31 cellular contexts compared by ENCODE assay signal in genomic region chr9:125396799-125397198, GRCh38.
"Had no signal": no experiment of that assay in that cellular context is flagged by ENCODE, and none has a peak within 500 bp of the region (broad histone marks: within the 10 kb centered on the region; RNA-seq: fewer than 3 reads in every experiment).

No MANE protein-coding gene starts in this region.

- H3K9ac ChIP-seq: parathyroid adenoma had no signal

- H3K4me3 ChIP-seq: ovary, psoas muscle, skin epidermis, smooth muscle cell, spleen, suprapubic skin, testis, tibial artery, transverse colon, upper lobe of right lung, uterus had no signal

- H3K27ac Mint-ChIP-seq: naive thymus-derived CD8-positive, alpha-beta T cell; natural killer cell treated with Interleukin-12 subunit alpha and Interleukin-12 subunit beta and Interleukin-15 and Interleukin-18, amount 100 ng/mL, for 72 hours; nephron progenitor cell; progenitor cell of endocrine pancreas; stimulated activated memory B cell treated with anti-CD40 and anti-IgM and Interleukin-4, amounts not matched to agents 10 μg/mL and 1 μg/mL and 100 μg/mL, for 72 hours; stimulated activated naive CD8-positive, alpha-beta T cell treated with anti-CD3 and anti-CD28 coated beads, Interleukin-15, amount 100 ng/mL, for 72 hours; type B pancreatic cell had no signal

- H3K27ac ChIP-seq: ovary, parathyroid adenoma, psoas muscle, skin epidermis, spleen, suprapubic skin, testis, tibial artery, transverse colon, upper lobe of right lung, uterus had no signal

- H3K9me3 ChIP-seq: ovary, psoas muscle, spleen, suprapubic skin, testis, tibial artery, transverse colon, upper lobe of right lung, uterus had no signal

- H3K4me1 Mint-ChIP-seq: naive thymus-derived CD8-positive, alpha-beta T cell; nephron progenitor cell; neural crest cell; stimulated activated memory B cell treated with anti-CD40 and anti-IgM and Interleukin-4, amounts not matched to agents 10 μg/mL and 1 μg/mL and 100 μg/mL, for 72 hours had no signal

- H3K36me3 Mint-ChIP-seq: naive thymus-derived CD8-positive, alpha-beta T cell; natural killer cell treated with Interleukin-12 subunit alpha and Interleukin-12 subunit beta and Interleukin-15 and Interleukin-18, amount 100 ng/mL, for 72 hours; stimulated activated memory B cell treated with anti-CD40 and anti-IgM and Interleukin-4, amounts not matched to agents 10 μg/mL and 1 μg/mL and 100 μg/mL, for 72 hours; type B pancreatic cell had no signal

- ATAC-seq: naive thymus-derived CD8-positive, alpha-beta T cell; natural killer cell treated with Interleukin-12 subunit alpha and Interleukin-12 subunit beta and Interleukin-15 and Interleukin-18, amount 100 ng/mL, for 72 hours; psoas muscle; right cardiac atrium; sciatic nerve; stimulated activated memory B cell treated with anti-CD40 and anti-IgM and Interleukin-4, amounts not matched to agents 10 μg/mL and 1 μg/mL and 100 μg/mL, for 72 hours; stimulated activated naive CD8-positive, alpha-beta T cell treated with anti-CD3 and anti-CD28 coated beads, Interleukin-15, amount 100 ng/mL, for 72 hours; stimulated activated naive CD8-positive, alpha-beta T cell treated with anti-CD3 and anti-CD28 coated beads, Interleukin-15, Interleukin-2, amounts not matched to agents 100 U/mL and 50 U/mL, for 24 hours; upper lobe of right lung had no signal

- H3K9me3 Mint-ChIP-seq: naive thymus-derived CD8-positive, alpha-beta T cell; natural killer cell treated with Interleukin-12 subunit alpha and Interleukin-12 subunit beta and Interleukin-15 and Interleukin-18, amount 100 ng/mL, for 72 hours; neural crest cell; stimulated activated naive CD8-positive, alpha-beta T cell treated with anti-CD3 and anti-CD28 coated beads, Interleukin-15, amount 100 ng/mL, for 72 hours; type B pancreatic cell had no signal

- H3K79me2 ChIP-seq: parathyroid adenoma had no signal

- H3K36me3 ChIP-seq: ovary, spleen, suprapubic skin, tibial artery, transverse colon, upper lobe of right lung, uterus had no signal

- H2AFZ ChIP-seq: parathyroid adenoma had no signal

- H3K4me1 ChIP-seq: parathyroid adenoma, psoas muscle, spleen, suprapubic skin, testis, tibial artery, transverse colon, upper lobe of right lung, uterus had no signal

- H3K4me3 Mint-ChIP-seq: naive thymus-derived CD8-positive, alpha-beta T cell; natural killer cell treated with Interleukin-12 subunit alpha and Interleukin-12 subunit beta and Interleukin-15 and Interleukin-18, amount 100 ng/mL, for 72 hours; nephron progenitor cell; neural crest cell; stimulated activated memory B cell treated with anti-CD40 and anti-IgM and Interleukin-4, amounts not matched to agents 10 μg/mL and 1 μg/mL and 100 μg/mL, for 72 hours; stimulated activated naive CD8-positive, alpha-beta T cell treated with anti-CD3 and anti-CD28 coated beads, Interleukin-15, amount 100 ng/mL, for 72 hours; type B pancreatic cell had no signal

- DNase-seq: naive thymus-derived CD8-positive, alpha-beta T cell; nephron progenitor cell; occipital lobe; ovary; psoas muscle; spleen; stimulated activated CD4-positive, alpha-beta T cell treated with anti-CD3 and anti-CD28 coated beads, Interleukin-12 subunit alpha, Interleukin-12 subunit beta, amount 100 ng/mL, for 4 hours; stimulated activated CD4-positive, alpha-beta T cell treated with anti-CD3 and anti-CD28 coated beads, Interleukin-1b, Interleukin-23, amount 100 ng/mL, for 48 hours; stimulated activated CD4-positive, alpha-beta T cell treated with anti-CD3 and anti-CD28 coated beads, Interleukin-4, amount 100 ng/mL, for 1 hour; stimulated activated CD4-positive, alpha-beta T cell treated with anti-CD3 and anti-CD28 coated beads, Interleukin-4, amount 100 ng/mL, for 4 hours; stimulated activated CD8-positive, alpha-beta memory T cell treated with anti-CD3 and anti-CD28 coated beads, Interleukin-4, amount 100 ng/mL, for 48 hours; stimulated activated naive CD4-positive, alpha-beta T cell; stimulated activated naive CD8-positive, alpha-beta T cell treated with anti-CD3 and anti-CD28 coated beads, Interleukin-15, amount 100 ng/mL, for 72 hours; stimulated activated naive CD8-positive, alpha-beta T cell treated with anti-CD3 and anti-CD28 coated beads, Interleukin-15, Interleukin-2, amounts not matched to agents 100 U/mL and 50 U/mL, for 24 hours; substantia nigra; testis; tibial artery; transverse colon; upper lobe of right lung; uterus had no signal

- H3K27me3 ChIP-seq: ovary, spleen, suprapubic skin, testis, tibial artery, transverse colon, upper lobe of right lung, uterus had no signal

- H3K4me2 ChIP-seq: smooth muscle cell had no signal

- H3K27me3 Mint-ChIP-seq: naive thymus-derived CD8-positive, alpha-beta T cell; progenitor cell of endocrine pancreas; stimulated activated naive CD8-positive, alpha-beta T cell treated with anti-CD3 and anti-CD28 coated beads, Interleukin-15, amount 100 ng/mL, for 72 hours; type B pancreatic cell had no signal
